Comparison of ENCODE assay signal across 2 cellular contexts in genomic region chr3:72372161-72372560, GRCh38.
TF ChIP-seq lines count a peak whose summit lies in the region.

No MANE protein-coding gene starts in this region.

TF ChIP-seq in HepG2, 621 proteins besides CTCF, POLR2A, EP300 and RAD21:
- no peak for TF ChIP-seq SRSF4 (IDR thresholded peaks at IDR 0.05; ENCODE audit: low read depth, low read length, poor library complexity, severe bottlenecking)
- no peak for TF ChIP-seq RARA (CRISPR knock-in tag; IDR thresholded peaks at IDR 0.05)
- TF ChIP-seq HNRNPLL (IDR thresholded peaks at IDR 0.05; ENCODE audit: low read depth, low read length, poor library complexity, severe bottlenecking): no peak
- TF ChIP-seq ZNF703 (CRISPR knock-in tag; IDR thresholded peaks at IDR 0.05; ENCODE audit: borderline replicate concordance): no peak
- TF ChIP-seq ZNF337 (CRISPR knock-in tag; IDR thresholded peaks at IDR 0.05; ENCODE audit: borderline replicate concordance, low read depth): no peak
- no peak for TF ChIP-seq ZSCAN22 (CRISPR knock-in tag; IDR thresholded peaks at IDR 0.05)
- TF ChIP-seq ZNF563 (CRISPR knock-in tag; IDR thresholded peaks at IDR 0.05): no peak
- TF ChIP-seq ZNF530 (CRISPR knock-in tag; IDR thresholded peaks at IDR 0.05; ENCODE audit: low read depth): no peak
- no peak for TF ChIP-seq ZFYVE20 (CRISPR knock-in tag; IDR thresholded peaks at IDR 0.05; ENCODE audit: borderline replicate concordance, low read depth)
- TF ChIP-seq ATRX (CRISPR knock-in tag; IDR thresholded peaks at IDR 0.05; ENCODE audit: borderline replicate concordance): no peak
- TF ChIP-seq ZNF205 (CRISPR knock-in tag; IDR thresholded peaks at IDR 0.05): no peak
- no peak for TF ChIP-seq PAX8 (CRISPR knock-in tag; IDR thresholded peaks at IDR 0.05; ENCODE audit: borderline replicate concordance)
- TF ChIP-seq MYPOP (CRISPR knock-in tag; IDR thresholded peaks at IDR 0.05): no peak
- no peak for TF ChIP-seq HNF4A (CRISPR knock-in tag; IDR thresholded peaks at IDR 0.05)
- no peak for TF ChIP-seq RFXANK (CRISPR knock-in tag; IDR thresholded peaks at IDR 0.05)
- TF ChIP-seq, protein P1, sequence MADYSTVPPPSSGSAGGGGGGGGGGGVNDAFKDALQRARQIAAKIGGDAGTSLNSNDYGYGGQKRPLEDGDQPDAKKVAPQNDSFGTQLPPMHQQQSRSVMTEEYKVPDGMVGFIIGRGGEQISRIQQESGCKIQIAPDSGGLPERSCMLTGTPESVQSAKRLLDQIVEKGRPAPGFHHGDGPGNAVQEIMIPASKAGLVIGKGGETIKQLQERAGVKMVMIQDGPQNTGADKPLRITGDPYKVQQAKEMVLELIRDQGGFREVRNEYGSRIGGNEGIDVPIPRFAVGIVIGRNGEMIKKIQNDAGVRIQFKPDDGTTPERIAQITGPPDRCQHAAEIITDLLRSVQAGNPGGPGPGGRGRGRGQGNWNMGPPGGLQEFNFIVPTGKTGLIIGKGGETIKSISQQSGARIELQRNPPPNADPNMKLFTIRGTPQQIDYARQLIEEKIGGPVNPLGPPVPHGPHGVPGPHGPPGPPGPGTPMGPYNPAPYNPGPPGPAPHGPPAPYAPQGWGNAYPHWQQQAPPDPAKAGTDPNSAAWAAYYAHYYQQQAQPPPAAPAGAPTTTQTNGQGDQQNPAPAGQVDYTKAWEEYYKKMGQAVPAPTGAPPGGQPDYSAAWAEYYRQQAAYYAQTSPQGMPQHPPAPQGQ (CRISPR knock-in tag; IDR thresholded peaks at IDR 0.05; ENCODE audit: borderline replicate concordance): no peak
- TF ChIP-seq ZNF737 (CRISPR knock-in tag; IDR thresholded peaks at IDR 0.05; ENCODE audit: borderline replicate concordance): no peak
- no peak for TF ChIP-seq KAT7 (CRISPR knock-in tag; IDR thresholded peaks at IDR 0.05; ENCODE audit: borderline replicate concordance)

TF ChIP-seq in H1, 55 proteins besides CTCF, POLR2A, EP300 and RAD21:
- TF ChIP-seq, protein P2, sequence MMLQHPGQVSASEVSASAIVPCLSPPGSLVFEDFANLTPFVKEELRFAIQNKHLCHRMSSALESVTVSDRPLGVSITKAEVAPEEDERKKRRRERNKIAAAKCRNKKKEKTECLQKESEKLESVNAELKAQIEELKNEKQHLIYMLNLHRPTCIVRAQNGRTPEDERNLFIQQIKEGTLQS (IDR thresholded peaks at IDR 0.05; ENCODE audit: insufficient read depth, low read depth, low read length): no peak
- TF ChIP-seq CTBP2 (IDR thresholded peaks at IDR 0.05; ENCODE audit: borderline replicate concordance, insufficient read depth, insufficient read length, low read length) (no peak), CHD1 (IDR thresholded peaks at IDR 0.05; ENCODE audit: low read depth, low read length) (no peak), GTF2F1 (IDR thresholded peaks at IDR 0.05; ENCODE audit: borderline replicate concordance, low read depth, low read length) (no peak), KDM1A (IDR thresholded peaks at IDR 0.05; ENCODE audit: borderline replicate concordance, low read length) (no peak), EGR1 (IDR thresholded peaks at IDR 0.05; ENCODE audit: borderline replicate concordance, low read depth, low read length) (no peak), YY1 (IDR thresholded peaks at IDR 0.05; ENCODE audit: low read depth, low read length) (no peak), CHD2 (IDR thresholded peaks at IDR 0.05; ENCODE audit: low read length) (no peak), RXRA (IDR thresholded peaks at IDR 0.05; ENCODE audit: insufficient read depth, low read depth, low read length) (no peak)
- TF ChIP-seq, protein P3, sequence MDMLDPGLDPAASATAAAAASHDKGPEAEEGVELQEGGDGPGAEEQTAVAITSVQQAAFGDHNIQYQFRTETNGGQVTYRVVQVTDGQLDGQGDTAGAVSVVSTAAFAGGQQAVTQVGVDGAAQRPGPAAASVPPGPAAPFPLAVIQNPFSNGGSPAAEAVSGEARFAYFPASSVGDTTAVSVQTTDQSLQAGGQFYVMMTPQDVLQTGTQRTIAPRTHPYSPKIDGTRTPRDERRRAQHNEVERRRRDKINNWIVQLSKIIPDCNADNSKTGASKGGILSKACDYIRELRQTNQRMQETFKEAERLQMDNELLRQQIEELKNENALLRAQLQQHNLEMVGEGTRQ (IDR thresholded peaks at IDR 0.05; ENCODE audit: low read length): no peak
